In genomic region chr22:40030026-40030756, GRCh38 we compare ENCODE assay signal across 1 cellular context.
TF ChIP-seq lines count a peak whose summit lies in the region.

No MANE protein-coding gene starts in this region.

TF ChIP-seq in K562, 482 proteins besides CTCF, POLR2A, EP300 and RAD21:
- TF ChIP-seq ZNF175 (CRISPR knock-in tag; IDR thresholded peaks at IDR 0.05; ENCODE audit: low read depth), result no peak
- no peak for TF ChIP-seq MGA (IDR thresholded peaks at IDR 0.05)
- no peak for TF ChIP-seq CBX2 (IDR thresholded peaks at IDR 0.05; ENCODE audit: insufficient read depth, low read length, poor library complexity, severe bottlenecking)
- TF ChIP-seq MITF (IDR thresholded peaks at IDR 0.05), result no peak
- no peak for TF ChIP-seq REST (CRISPR knock-in tag; IDR thresholded peaks at IDR 0.05; ENCODE audit: low read depth)
- no peak for TF ChIP-seq RB1 (IDR thresholded peaks at IDR 0.05; ENCODE audit: low read depth)
- TF ChIP-seq TGIF2 (CRISPR knock-in tag; IDR thresholded peaks at IDR 0.05), result no peak
- no peak for TF ChIP-seq KAT2B (IDR thresholded peaks at IDR 0.05; ENCODE audit: low read depth, low read length)
- TF ChIP-seq ZBTB1 (CRISPR knock-in tag; IDR thresholded peaks at IDR 0.05; ENCODE audit: borderline replicate concordance, low read depth), result no peak
- TF ChIP-seq NFE2 (IDR thresholded peaks at IDR 0.05; ENCODE audit: low read depth), result no peak
- no peak for TF ChIP-seq HMGXB4 (CRISPR knock-in tag; IDR thresholded peaks at IDR 0.05)
- TF ChIP-seq, protein P1, sequence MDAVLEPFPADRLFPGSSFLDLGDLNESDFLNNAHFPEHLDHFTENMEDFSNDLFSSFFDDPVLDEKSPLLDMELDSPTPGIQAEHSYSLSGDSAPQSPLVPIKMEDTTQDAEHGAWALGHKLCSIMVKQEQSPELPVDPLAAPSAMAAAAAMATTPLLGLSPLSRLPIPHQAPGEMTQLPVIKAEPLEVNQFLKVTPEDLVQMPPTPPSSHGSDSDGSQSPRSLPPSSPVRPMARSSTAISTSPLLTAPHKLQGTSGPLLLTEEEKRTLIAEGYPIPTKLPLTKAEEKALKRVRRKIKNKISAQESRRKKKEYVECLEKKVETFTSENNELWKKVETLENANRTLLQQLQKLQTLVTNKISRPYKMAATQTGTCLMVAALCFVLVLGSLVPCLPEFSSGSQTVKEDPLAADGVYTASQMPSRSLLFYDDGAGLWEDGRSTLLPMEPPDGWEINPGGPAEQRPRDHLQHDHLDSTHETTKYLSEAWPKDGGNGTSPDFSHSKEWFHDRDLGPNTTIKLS (IDR thresholded peaks at IDR 0.05; ENCODE audit: borderline replicate concordance, low read depth), result no peak
